In the genomic region with DNA sequence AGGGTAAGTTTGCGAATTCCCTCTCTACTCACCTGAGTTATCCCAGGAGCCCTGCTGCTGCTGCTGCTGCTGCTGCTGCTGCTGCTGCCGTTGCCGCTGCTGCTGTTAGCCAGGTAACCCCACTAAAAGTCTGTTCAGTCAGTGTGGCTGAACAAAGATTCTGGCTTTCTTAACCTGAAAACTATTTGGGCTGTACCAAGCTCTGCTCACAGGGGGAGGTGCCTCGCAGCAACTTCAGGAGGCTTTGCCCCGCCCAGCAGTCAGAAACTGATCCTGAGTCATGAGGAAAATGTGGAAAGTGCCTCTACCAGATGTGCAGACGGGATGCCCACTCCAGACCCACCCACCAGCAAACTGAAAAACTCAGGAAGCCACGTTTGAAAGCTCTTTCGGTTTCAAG, we compare ENCODE assay signal across 17 cellular contexts. TPM values are rescaled to one million over a fixed set of nuclear protein-coding genes. Genes with fewer than 3 reads are reported as not detected.
DNase-seq lines count a peak whose midpoint lies in the region; ATAC-seq and TF ChIP-seq lines count a peak whose summit lies in the region.
"Had no signal": no experiment of that assay in that cellular context is flagged by ENCODE, and none has a peak within 500 bp of the region (broad histone marks: within the 10 kb centered on the region; RNA-seq: fewer than 3 reads in every experiment).

A gene with protein sequence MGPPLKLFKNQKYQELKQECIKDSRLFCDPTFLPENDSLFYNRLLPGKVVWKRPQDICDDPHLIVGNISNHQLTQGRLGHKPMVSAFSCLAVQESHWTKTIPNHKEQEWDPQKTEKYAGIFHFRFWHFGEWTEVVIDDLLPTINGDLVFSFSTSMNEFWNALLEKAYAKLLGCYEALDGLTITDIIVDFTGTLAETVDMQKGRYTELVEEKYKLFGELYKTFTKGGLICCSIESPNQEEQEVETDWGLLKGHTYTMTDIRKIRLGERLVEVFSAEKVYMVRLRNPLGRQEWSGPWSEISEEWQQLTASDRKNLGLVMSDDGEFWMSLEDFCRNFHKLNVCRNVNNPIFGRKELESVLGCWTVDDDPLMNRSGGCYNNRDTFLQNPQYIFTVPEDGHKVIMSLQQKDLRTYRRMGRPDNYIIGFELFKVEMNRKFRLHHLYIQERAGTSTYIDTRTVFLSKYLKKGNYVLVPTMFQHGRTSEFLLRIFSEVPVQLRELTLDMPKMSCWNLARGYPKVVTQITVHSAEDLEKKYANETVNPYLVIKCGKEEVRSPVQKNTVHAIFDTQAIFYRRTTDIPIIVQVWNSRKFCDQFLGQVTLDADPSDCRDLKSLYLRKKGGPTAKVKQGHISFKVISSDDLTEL (minus strand): TSS at position 145 of the 400 bp plus-strand sequence. CDS start 6,547 bp downstream, outside the sequence.

- H3K27me3 ChIP-seq in muscle layer of duodenum (ENCODE audit: low read depth, low read length) = no peaks in the 10 kb centered on the region
- H3K27me3 ChIP-seq: upper lobe of left lung had no signal

- no peak within 1 kb of the TSS for H3K27ac ChIP-seq in muscle layer of duodenum (ENCODE audit: low read length)
- H3K27ac ChIP-seq: HL-60, left ventricle myocardium inferior, upper lobe of left lung had no signal

- no peaks in the 10 kb centered on the region for H3K36me3 Mint-ChIP-seq in chondrocyte (ENCODE audit: low read depth)
- H3K36me3 Mint-ChIP-seq: activated CD8-positive, alpha-beta memory T cell treated with anti-CD3 and anti-CD28 coated beads, Interleukin-2, amount 10 ng/mL, durations not matched to agents 7 days and 5 days had no signal

- no peaks in the 10 kb centered on the region for H3K9me3 Mint-ChIP-seq in chondrocyte (ENCODE audit: low read depth)

- TF ChIP-seq CTCF in chondrocyte (IDR thresholded peaks at IDR 0.05) = no peak

- ATAC-seq in esophagus mucosa = peak; percentile 86
- ATAC-seq: activated CD8-positive, alpha-beta memory T cell treated with anti-CD3 and anti-CD28 coated beads, Interleukin-2, amount 10 ng/mL, durations not matched to agents 7 days and 5 days had no signal

- peaks cover 8% of the 10 kb centered on the region for H3K27me3 Mint-ChIP-seq in chondrocyte (ENCODE audit: low read depth)

- no peak within 1 kb of the TSS for H3K27ac Mint-ChIP-seq in chondrocyte (ENCODE audit: unreplicated experiment)
- H3K27ac Mint-ChIP-seq: activated CD8-positive, alpha-beta memory T cell treated with anti-CD3 and anti-CD28 coated beads, Interleukin-2, amount 10 ng/mL, durations not matched to agents 7 days and 5 days had no signal

- no peaks in the 10 kb centered on the region for H3K4me1 Mint-ChIP-seq in chondrocyte (ENCODE audit: low read depth)
- H3K4me1 Mint-ChIP-seq: activated CD8-positive, alpha-beta memory T cell treated with anti-CD3 and anti-CD28 coated beads, Interleukin-2, amount 10 ng/mL, durations not matched to agents 7 days and 5 days had no signal

- H3K4me3 ChIP-seq in muscle layer of duodenum (ENCODE audit: low read depth in 1 of 2, low read length in 2 of 2) = peak within 1 kb of the TSS; percentile 5 to 36
- H3K4me3 ChIP-seq: left ventricle myocardium inferior, upper lobe of left lung had no signal

- DNase-seq in AG08396 (ENCODE audit: low spot score) (peak; percentile 6), MV-4-11 (lab: John Stamatoyannopoulos, UW) (peak; percentile 37), NOMO-1 (lab: John Stamatoyannopoulos, UW; ENCODE audit: unreplicated experiment in 2 of 2) (no peak), chondrocyte (ENCODE audit: low spot score) (no peak), DMS53 treated with DMSO at 0.1 percent for 48 hours (lab: John Stamatoyannopoulos, UW; ENCODE audit: unreplicated experiment) (no peak), dermis blood vessel endothelial cell (no peak)
- DNase-seq: activated CD8-positive, alpha-beta memory T cell treated with anti-CD3 and anti-CD28 coated beads, Interleukin-2, amount 10 ng/mL, durations not matched to agents 7 days and 5 days; amygdala; left ventricle myocardium inferior; NCI-H187; retina; T-helper 9 cell had no signal

- no peaks in the 10 kb centered on the region for H3K36me3 ChIP-seq in muscle layer of duodenum (ENCODE audit: control insufficient read depth in 1 of 2, insufficient read depth in 2 of 2, low read length in 2 of 2)
- H3K36me3 ChIP-seq: left ventricle myocardium inferior, upper lobe of left lung had no signal

- no peak within 1 kb of the TSS for H3K4me3 Mint-ChIP-seq in chondrocyte (ENCODE audit: unreplicated experiment)
- H3K4me3 Mint-ChIP-seq: activated CD8-positive, alpha-beta memory T cell treated with anti-CD3 and anti-CD28 coated beads, Interleukin-2, amount 10 ng/mL, durations not matched to agents 7 days and 5 days had no signal

- H3K4me1 ChIP-seq in muscle layer of duodenum (ENCODE audit: control insufficient read depth in 1 of 2, insufficient read depth in 2 of 2, low read length in 2 of 2) = no peaks in the 10 kb centered on the region
- H3K4me1 ChIP-seq: left ventricle myocardium inferior, upper lobe of left lung had no signal

- H3K9me3 ChIP-seq in muscle layer of duodenum (ENCODE audit: control insufficient read depth in 1 of 2, low read length in 2 of 2) = no peaks in the 10 kb centered on the region
- H3K9me3 ChIP-seq: left ventricle myocardium inferior, upper lobe of left lung had no signal

RNA-seq across cellular contexts. Expression of the gene that starts here (rescaled TPM):
- total RNA-seq in esophagus mucosa (21.4 TPM), chondrocyte (0.13 to 0.29 TPM (median 0.17 TPM) in 3 replicates), dermis blood vessel endothelial cell (not detected in 2 replicates)
- total RNA-seq: activated CD8-positive, alpha-beta memory T cell treated with anti-CD3 and anti-CD28 coated beads, Interleukin-2, amount 10 ng/mL, durations not matched to agents 7 days and 5 days; endothelial cell of umbilical vein; left ventricle myocardium inferior had no signal

Comparison
In these comparisons a context has a peak if more than half of its experiments do, and no peak if none do; other contexts are left out.
1. RNA of the gene that starts here (total RNA-seq): 21.4 TPM in esophagus mucosa (single experiment); 0.13 to 0.29 TPM in chondrocyte and not detected in dermis blood vessel endothelial cell; every median in the first group is over 10 times any median in the second.
2. DNase-seq: peak in AG08396 (single experiment) and MV-4-11 (single experiment); none in NOMO-1 (0 of 2), chondrocyte (single experiment), DMS53 treated with DMSO at 0.1 percent for 48 hours (single experiment) and dermis blood vessel endothelial cell (single experiment).